Comparison of ENCODE assay signal across 21 cellular contexts in genomic region chr16:75552951-75553350, GRCh38. TPM values are rescaled to one million over a fixed set of nuclear protein-coding genes. Genes with fewer than 3 reads are reported as not detected.
DNase-seq lines count a peak whose midpoint lies in the region; ATAC-seq and TF ChIP-seq lines count a peak whose summit lies in the region.
"Had no signal": no experiment of that assay in that cellular context is flagged by ENCODE, and none has a peak within 500 bp of the region (broad histone marks: within the 10 kb centered on the region; RNA-seq: fewer than 3 reads in every experiment).

No MANE protein-coding gene starts in this region.

- H3K36me3 ChIP-seq in heart right ventricle (peaks cover 0 to 2% (median 0%) of the 10 kb centered on the region in 9 donors), skeletal muscle tissue (ENCODE audit: control insufficient read depth in 3 of 3, insufficient read depth in 3 of 3, low read length in 3 of 3) (no peaks in the 10 kb centered on the region), left lung (no peaks in the 10 kb centered on the region)
- H3K36me3 ChIP-seq: BLaER1 had no signal

- no peak overlapping the region for H3K4me3 ChIP-seq in heart right ventricle
- H3K4me3 ChIP-seq in skeletal muscle tissue (ENCODE audit: low read length in 3 of 3), result no peak overlapping the region
- no peak overlapping the region for H3K4me3 ChIP-seq in left lung
- H3K4me3 ChIP-seq: BLaER1, GM23338, K562 had no signal

- 48 to 63% methylated on average over 2 of the region's 2 CpGs for WGBS in heart right ventricle, 2 donors

- ATAC-seq in heart right ventricle (peak in 1 of 8 donors; percentile 18), left cardiac atrium (no peak), GM21423 (IDR thresholded peaks at IDR 0.05; ENCODE audit: unreplicated experiment) (no peak), left lung (no peak)
- ATAC-seq: CD8-positive, alpha-beta T cell; GM23338; K562 had no signal

- peak in 1 of 2 donors; percentile 50 for DNase-seq in heart right ventricle
- DNase-seq in left cardiac atrium, result no peak
- peak; percentile 82 for DNase-seq in dermis blood vessel endothelial cell
- peak; percentile 32 to 76 for DNase-seq in lung microvascular endothelial cell (ENCODE audit: low read depth in 2 of 2)
- no peak for DNase-seq in left lung
- no peak for DNase-seq in GM19238 (ENCODE audit: insufficient read length, low spot score)
- DNase-seq: CD8-positive, alpha-beta T cell; DMS79 treated with DMSO at 0.1 percent for 48 hours; NCI-H1417 treated with DMSO at 0.1 percent for 48 hours; NCI-H2029; NCI-H2171; NCI-H446; OCI-M1; RPMI8226 had no signal

- intact Hi-C loops in heart right ventricle (cut with DNase I), result loop anchor here in 5 of 10 donors (5.0 to 10.0 kb wide), 4 partner anchors 36 to 81 kb away; partner anchors contain the start of gene ADAT1 (in 1 of the 5)
- intact Hi-C loops in left cardiac atrium (cut with DNase I), result no loop called here
- intact Hi-C loops in left lung (cut with DNase I), result no loop called here

- no peaks in the 10 kb centered on the region for H3K9me3 ChIP-seq in heart right ventricle
- H3K9me3 ChIP-seq in skeletal muscle tissue (ENCODE audit: control insufficient read depth in 3 of 3, low read length in 3 of 3), result no peaks in the 10 kb centered on the region
- no peaks in the 10 kb centered on the region for H3K9me3 ChIP-seq in left lung
- H3K9me3 ChIP-seq: BLaER1 had no signal

- no peak for TF ChIP-seq CTCF in heart right ventricle (IDR thresholded peaks at IDR 0.05)
- TF ChIP-seq CTCF in left lung (IDR thresholded peaks at IDR 0.05), result no peak

- H3K27ac ChIP-seq in heart right ventricle (peak overlapping the region in 7 of 10 donors; percentile 46 to 86 (median 72)), skeletal muscle tissue (ENCODE audit: low read depth, low read length) (peak overlapping the region; percentile 38), left lung (no peak overlapping the region)
- H3K27ac ChIP-seq: BLaER1 had no signal

- H3K4me1 ChIP-seq in heart right ventricle (peaks cover 5 to 49% (median 15%) of the 10 kb centered on the region in 9 donors), skeletal muscle tissue (ENCODE audit: control insufficient read depth in 3 of 3, insufficient read depth in 3 of 3, low read length in 3 of 3) (peaks cover 4 to 11% (median 9%) of the 10 kb centered on the region in 3 donors), left lung (peaks cover 0 to 19% of the 10 kb centered on the region in 2 donors)

- no peaks in the 10 kb centered on the region for H3K27me3 ChIP-seq in heart right ventricle
- H3K27me3 ChIP-seq in skeletal muscle tissue (ENCODE audit: control insufficient read depth in 3 of 3, insufficient read depth in 3 of 3, low read length in 3 of 3), result no peaks in the 10 kb centered on the region
- peaks cover 0 to 6% of the 10 kb centered on the region in 2 donors for H3K27me3 ChIP-seq in left lung

- H3K9ac ChIP-seq in skeletal muscle tissue (ENCODE audit: low read depth in 1 of 3, low read length in 3 of 3), result no peak overlapping the region
- H3K9ac ChIP-seq: BLaER1 had no signal

RNA-seq across cellular contexts. Expression of gene TMEM231, which starts 3.1 kb away (rescaled TPM):
- 10 to 100 TPM in 5 of 10 donors, 1 to 10 TPM in 5; 3.8 to 13.4 (median 9.6) TPM for total RNA-seq in heart right ventricle
- 1 to 10 TPM; 2.6 to 4.9 TPM for polyA plus RNA-seq in heart right ventricle
- total RNA-seq in left cardiac atrium, result 1 to 10 TPM; 5.6 to 7.3 TPM
- 8.0 and 13.7 TPM in 2 replicates for total RNA-seq in dermis blood vessel endothelial cell
- 4.6 and 5.2 TPM in 2 replicates for total RNA-seq in lung microvascular endothelial cell
- 5.7 TPM for total RNA-seq in skeletal muscle tissue
- total RNA-seq in left lung, result 10 to 100 TPM in 1 of 2 donors, 1 to 10 TPM in 1; 8.2 to 16.0 TPM

RNA-seq across cellular contexts. Expression of gene GABARAPL2, which starts 13.2 kb away (rescaled TPM):
- total RNA-seq in heart right ventricle (100 to 1,000 TPM; 177 to 262 (median 243) TPM), left cardiac atrium (100 to 1,000 TPM; 172 to 180 TPM), dermis blood vessel endothelial cell (89.5 and 91.2 TPM in 2 replicates), lung microvascular endothelial cell (39.7 and 77.0 TPM in 2 replicates), skeletal muscle tissue (67.8 TPM), left lung (100 to 1,000 TPM in 1 of 2 donors, 10 to 100 TPM in 1; 94.1 to 107 TPM)
- 100 to 1,000 TPM in 1 of 2 donors, 10 to 100 TPM in 1; 58.2 to 187 TPM for polyA plus RNA-seq in heart right ventricle

RNA-seq across cellular contexts. Expression of gene CHST5, which starts 17.0 kb away (rescaled TPM):
- 1 to 10 TPM in 2 of 10 donors, under 1 TPM in 7, not detected in 1; 0.08 to 1.4 (median 0.48) TPM for total RNA-seq in heart right ventricle
- under 1 TPM; 0.20 to 0.66 TPM for polyA plus RNA-seq in heart right ventricle
- total RNA-seq in left cardiac atrium, result under 1 TPM in 1 of 2 donors, not detected in 1; 0.37 TPM
- total RNA-seq in dermis blood vessel endothelial cell, result not detected in 2 replicates
- not detected in 2 replicates for total RNA-seq in lung microvascular endothelial cell
- total RNA-seq in skeletal muscle tissue, result not detected
- total RNA-seq in left lung, result 1 to 10 TPM in 1 of 2 donors, under 1 TPM in 1; 0.09 to 1.4 TPM
- total RNA-seq: A172; CD8-positive, alpha-beta T cell; G401; GM23338 had no signal
- polyA plus RNA-seq: GM23338 had no signal

RNA-seq across cellular contexts. Expression of gene CHST6, which starts 57.7 kb away (rescaled TPM):
- total RNA-seq in heart right ventricle (1 to 10 TPM in 4 of 10 donors, under 1 TPM in 6; 0.30 to 2.0 (median 0.98) TPM), left cardiac atrium (1 to 10 TPM; 4.4 to 4.6 TPM), dermis blood vessel endothelial cell (1.2 and 1.9 TPM in 2 replicates), lung microvascular endothelial cell (0.44 and 0.99 TPM in 2 replicates), skeletal muscle tissue (2.1 TPM), left lung (1 to 10 TPM; 3.3 to 3.9 TPM)
- under 1 TPM; 0.22 to 0.42 TPM for polyA plus RNA-seq in heart right ventricle
- total RNA-seq: A172; CD8-positive, alpha-beta T cell; G401 had no signal

Comparison
In these comparisons a context has a peak if more than half of its experiments do, and no peak if none do; other contexts are left out.
1. DNase-seq: peak in dermis blood vessel endothelial cell (single experiment) and lung microvascular endothelial cell (2 of 2); none in left cardiac atrium (single experiment), left lung (0 of 2) and GM19238 (single experiment).
2. H3K27ac ChIP-seq: peak in heart right ventricle (7 of 10) and skeletal muscle tissue (single experiment); none in left lung (0 of 2).